ENCODE assay signal across 12 cellular contexts in the genomic region with DNA sequence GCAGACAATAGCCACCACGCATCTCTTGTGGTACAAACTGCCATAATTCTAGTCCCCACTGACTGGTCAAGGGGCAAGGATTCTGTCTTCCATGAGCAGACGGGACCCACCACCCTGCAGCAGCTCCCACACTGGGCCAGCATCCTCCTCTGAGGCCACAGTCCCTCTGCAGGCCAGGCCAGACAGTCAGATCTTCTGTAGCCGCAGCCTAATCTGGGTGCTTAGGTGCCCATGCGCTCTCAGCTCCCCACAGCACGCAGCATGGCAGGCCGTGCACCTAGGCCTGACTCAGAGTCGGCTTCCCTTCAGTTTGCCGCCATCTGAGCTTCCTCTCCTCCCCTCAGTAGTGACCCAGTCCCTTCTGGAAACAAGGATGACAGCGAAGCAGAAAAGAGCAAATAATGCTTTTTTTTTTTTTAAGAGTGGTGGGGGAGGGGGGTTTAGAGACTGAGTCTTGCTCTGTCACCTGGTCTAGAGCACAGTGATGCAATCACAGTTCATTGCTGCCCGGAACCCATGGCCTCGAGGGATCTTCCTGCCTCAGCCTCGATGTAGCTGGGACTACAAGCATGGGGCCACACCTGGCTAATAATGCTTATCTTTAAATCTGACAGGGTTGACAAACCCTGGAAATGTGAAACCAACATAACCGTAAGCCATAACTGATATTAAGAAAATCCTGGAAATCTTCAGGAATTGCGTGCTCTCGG. TPM values are rescaled to one million over a fixed set of nuclear protein-coding genes. Genes with fewer than 3 reads are reported as not detected.
"Had no signal": no experiment of that assay in that cellular context is flagged by ENCODE, and none has a peak within 500 bp of the region (broad histone marks: within the 10 kb centered on the region; RNA-seq: fewer than 3 reads in every experiment).

No MANE protein-coding gene starts in this region.

RNA-seq across cellular contexts. Expression of a gene that starts 10.4 kb away (rescaled TPM):
- total RNA-seq: esophagus mucosa; glomerular endothelial cell; kidney epithelial cell; left lung; lung microvascular endothelial cell; mucosa of gallbladder; naive thymus-derived CD4-positive, alpha-beta T cell; osteocyte; psoas muscle; renal cortical epithelial cell; sigmoid colon; upper lobe of left lung had no signal
- polyA plus RNA-seq: naive thymus-derived CD4-positive, alpha-beta T cell had no signal

RNA-seq across cellular contexts. Expression of a gene that starts 41.3 kb away (rescaled TPM):
- polyA plus RNA-seq: naive thymus-derived CD4-positive, alpha-beta T cell had no signal
